ENCODE assay signal across 8 cellular contexts in the genomic region with DNA sequence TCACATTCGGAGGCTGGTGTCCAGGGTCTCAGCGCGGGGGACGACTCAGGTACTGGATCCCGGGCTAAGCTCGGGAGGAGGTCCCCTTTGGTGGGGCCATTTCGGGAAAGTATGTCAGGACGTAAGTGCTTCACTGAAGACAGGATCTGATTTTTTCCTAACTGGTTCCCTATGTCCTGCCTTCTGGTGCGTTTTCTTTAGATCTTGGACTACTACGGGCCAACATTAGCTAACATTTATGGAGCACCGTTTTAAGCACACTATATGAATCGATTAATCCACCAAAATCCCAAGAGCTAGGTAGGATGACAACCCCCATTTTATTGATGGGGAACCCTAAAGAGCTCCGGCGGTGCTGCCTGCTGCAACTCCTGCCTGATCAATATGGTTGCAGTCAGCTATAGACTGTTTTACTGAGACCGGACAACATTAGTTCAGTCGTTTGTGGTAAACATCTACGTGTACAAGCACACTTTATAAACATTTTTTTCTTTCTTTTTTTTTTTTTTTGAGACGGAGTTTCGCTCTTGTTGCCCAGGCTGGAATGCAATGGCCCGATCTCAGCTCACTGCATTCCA. TPM values are rescaled to one million over a fixed set of nuclear protein-coding genes. Genes with fewer than 3 reads are reported as not detected.
DNase-seq lines count a peak whose midpoint lies in the region; ATAC-seq and TF ChIP-seq lines count a peak whose summit lies in the region.

No MANE protein-coding gene starts in this region.

- H3K9ac ChIP-seq in iPS-18a (ENCODE audit: low read length): peak overlapping the region; percentile 98

- no peaks in the 10 kb centered on the region for H3K9me3 ChIP-seq in iPS-18a (ENCODE audit: control insufficient read depth, low read depth, low read length)
- no peaks in the 10 kb centered on the region for H3K9me3 ChIP-seq in stomach

- H3K4me1 Mint-ChIP-seq in activated CD8-positive, alpha-beta T cell treated with anti-CD3 and anti-CD28 coated beads, Interleukin-2, amount 10 ng/mL, durations not matched to agents 7 days and 5 days (ENCODE audit: low read depth): peaks cover 73% of the 10 kb centered on the region

- no peak for TF ChIP-seq POLR2A in stomach (IDR thresholded peaks at IDR 0.05)

- peak overlapping the region; percentile 83 for H3K4me3 ChIP-seq in iPS-18a (ENCODE audit: low read length)
- H3K4me3 ChIP-seq in stomach: peak overlapping the region; percentile 59 to 99 (median 82)

- no peak for TF ChIP-seq EP300 in stomach (IDR thresholded peaks at IDR 0.05)

- H3K27me3 Mint-ChIP-seq in activated CD8-positive, alpha-beta T cell treated with anti-CD3 and anti-CD28 coated beads, Interleukin-2, amount 10 ng/mL, durations not matched to agents 7 days and 5 days (ENCODE audit: low read depth): no peaks in the 10 kb centered on the region

- no peaks in the 10 kb centered on the region for H3K9me3 Mint-ChIP-seq in activated CD8-positive, alpha-beta T cell treated with anti-CD3 and anti-CD28 coated beads, Interleukin-2, amount 10 ng/mL, durations not matched to agents 7 days and 5 days (ENCODE audit: insufficient read depth)

- H3K27ac Mint-ChIP-seq in activated CD8-positive, alpha-beta T cell treated with anti-CD3 and anti-CD28 coated beads, Interleukin-2, amount 10 ng/mL, durations not matched to agents 7 days and 5 days: peak overlapping the region; percentile 98

- CTCF ChIA-PET in activated CD8-positive, alpha-beta T cell treated with anti-CD3 and anti-CD28 coated beads, Interleukin-2, amount 10 ng/mL, durations not matched to agents 7 days and 5 days (lab: Charles Lee): interaction anchor here (0.7 to 5.1 kb wide), 14 partner anchors 16 to 462 kb away, joined by 3 to 58 read pairs (median 4); partner anchors contain the start of genes HNRNPUL2, SLC3A2, TMEM179B and TMEM223

- DNase-seq in H4 (ENCODE audit: low spot score) (peak; percentile 3), stomach (no peak), CD1c-positive myeloid dendritic cell (ENCODE audit: extremely low spot score) (no peak)
- peak; percentile 42 for DNase-seq in activated CD8-positive, alpha-beta T cell treated with anti-CD3 and anti-CD28 coated beads, Interleukin-2, amount 10 ng/mL, durations not matched to agents 7 days and 5 days
- DNase-seq in stimulated activated CD8-positive, alpha-beta memory T cell treated with anti-CD3 and anti-CD28 coated beads, Interleukin-4, amount 100 ng/mL, for 48 hours: no peak
- no peak for DNase-seq in stimulated activated naive CD4-positive, alpha-beta T cell (lab: John Stamatoyannopoulos, UW)

- peak overlapping the region; percentile 91 for H3K27ac ChIP-seq in 22Rv1
- H3K27ac ChIP-seq in iPS-18a (ENCODE audit: low read length): peak overlapping the region; percentile 94
- H3K27ac ChIP-seq in stomach: peak overlapping the region; percentile 60 to 89 (median 79)

- H3K36me3 ChIP-seq in iPS-18a (ENCODE audit: control insufficient read depth, low read depth, low read length) (peaks cover 38% of the 10 kb centered on the region), stomach (peaks cover 29 to 32% (median 31%) of the 10 kb centered on the region in 4 donors)

- peak overlapping the region; percentile 99 for H3K4me3 Mint-ChIP-seq in activated CD8-positive, alpha-beta T cell treated with anti-CD3 and anti-CD28 coated beads, Interleukin-2, amount 10 ng/mL, durations not matched to agents 7 days and 5 days

- intact Hi-C loops in stomach (cut with DNase I; ENCODE audit: low total_unique reads): loop anchor here (10.0 kb wide), 1 partner anchor 62 kb away; the partner anchor contains the start of gene TMEM223

- H3K4me1 ChIP-seq in iPS-18a (ENCODE audit: control insufficient read depth, low read depth, low read length) (peaks cover 12% of the 10 kb centered on the region), stomach (peaks cover 29 to 65% (median 40%) of the 10 kb centered on the region in 4 donors)

- no peak for TF ChIP-seq CTCF in 22Rv1 (IDR thresholded peaks at IDR 0.05)
- TF ChIP-seq CTCF in stomach (IDR thresholded peaks at IDR 0.05): no peak

- H3K36me3 Mint-ChIP-seq in activated CD8-positive, alpha-beta T cell treated with anti-CD3 and anti-CD28 coated beads, Interleukin-2, amount 10 ng/mL, durations not matched to agents 7 days and 5 days (ENCODE audit: low read depth): peaks cover 54% of the 10 kb centered on the region

- 2 to 4% (median 3%) methylated on average over 20 of the region's 20 CpGs for WGBS in stomach, 5 donors

- no peak for ATAC-seq in activated CD8-positive, alpha-beta T cell treated with anti-CD3 and anti-CD28 coated beads, Interleukin-2, amount 10 ng/mL, durations not matched to agents 7 days and 5 days

- POLR2A ChIA-PET in activated CD8-positive, alpha-beta T cell treated with anti-CD3 and anti-CD28 coated beads, Interleukin-2, amount 10 ng/mL, durations not matched to agents 7 days and 5 days (lab: Charles Lee): interaction anchor here (0.8 to 10.5 kb wide), 41 partner anchors 9 to 928 kb away, joined by 3 to 507 read pairs (median 6); partner anchors contain the start of genes B3GAT3, C11orf98, CSKMT and EEF1G

- H3K27me3 ChIP-seq in iPS-18a (ENCODE audit: control insufficient read depth, insufficient read depth, low read length): no peaks in the 10 kb centered on the region
- H3K27me3 ChIP-seq in stomach: no peaks in the 10 kb centered on the region

RNA-seq across cellular contexts. Expression of gene WDR74, which starts 17.0 kb away (rescaled TPM):
- total RNA-seq in H4 (2014; rRNA removed; shearing (Covaris generic)): 60.1 and 63.7 TPM in 2 replicates
- total RNA-seq in activated CD8-positive, alpha-beta T cell treated with anti-CD3 and anti-CD28 coated beads, Interleukin-2, amount 10 ng/mL, durations not matched to agents 7 days and 5 days: 10 to 100 TPM; 66.0 to 66.9 TPM
- 10 to 100 TPM; 27.7 to 57.6 (median 41.2) TPM for total RNA-seq in stomach
- 10 to 100 TPM; 47.2 to 67.9 (median 48.8) TPM for polyA plus RNA-seq in stomach

RNA-seq across cellular contexts. Expression of gene TEX54, which starts 23.8 kb away (rescaled TPM):
- total RNA-seq in H4 (2014; rRNA removed; shearing (Covaris generic)): not detected in 2 replicates
- not detected for total RNA-seq in activated CD8-positive, alpha-beta T cell treated with anti-CD3 and anti-CD28 coated beads, Interleukin-2, amount 10 ng/mL, durations not matched to agents 7 days and 5 days
- not detected for total RNA-seq in stomach
- polyA plus RNA-seq in stomach: not detected

RNA-seq across cellular contexts. Expression of gene SLC3A2, which starts 24.3 kb away (rescaled TPM):
- total RNA-seq in H4 (2014; rRNA removed; shearing (Covaris generic)): 478 and 499 TPM in 2 replicates
- 100 to 1,000 TPM; 190 to 202 TPM for total RNA-seq in activated CD8-positive, alpha-beta T cell treated with anti-CD3 and anti-CD28 coated beads, Interleukin-2, amount 10 ng/mL, durations not matched to agents 7 days and 5 days
- 100 to 1,000 TPM in 4 of 5 donors, 10 to 100 TPM in 1; 70.7 to 255 (median 141) TPM for total RNA-seq in stomach
- 100 to 1,000 TPM in 1 of 3 donors, 10 to 100 TPM in 2; 36.0 to 176 (median 51.6) TPM for polyA plus RNA-seq in stomach

RNA-seq across cellular contexts. Expression of gene STX5, which starts 24.6 kb away (rescaled TPM):
- total RNA-seq in H4 (2014; rRNA removed; shearing (Covaris generic)): 22.3 and 26.3 TPM in 2 replicates
- total RNA-seq in activated CD8-positive, alpha-beta T cell treated with anti-CD3 and anti-CD28 coated beads, Interleukin-2, amount 10 ng/mL, durations not matched to agents 7 days and 5 days: 10 to 100 TPM; 30.4 to 32.7 TPM
- total RNA-seq in stomach: 10 to 100 TPM in 4 of 5 donors, 1 to 10 TPM in 1; 8.2 to 48.1 (median 24.2) TPM
- 10 to 100 TPM; 21.7 to 44.6 (median 29.3) TPM for polyA plus RNA-seq in stomach

RNA-seq across cellular contexts. Expression of gene NXF1, which starts 51.2 kb away (rescaled TPM):
- 25.1 and 31.1 TPM in 2 replicates for total RNA-seq in H4 (2014; rRNA removed; shearing (Covaris generic))
- 100 to 1,000 TPM; 110 to 111 TPM for total RNA-seq in activated CD8-positive, alpha-beta T cell treated with anti-CD3 and anti-CD28 coated beads, Interleukin-2, amount 10 ng/mL, durations not matched to agents 7 days and 5 days
- total RNA-seq in stomach: 10 to 100 TPM; 30.7 to 83.5 (median 56.5) TPM
- polyA plus RNA-seq in stomach: 100 to 1,000 TPM in 1 of 3 donors, 10 to 100 TPM in 2; 23.5 to 138 (median 49.6) TPM

Comparison
In these comparisons a context has a peak if more than half of its experiments do, and no peak if none do; other contexts are left out.
1. DNase-seq: peak in H4 (single experiment) and activated CD8-positive, alpha-beta T cell treated with anti-CD3 and anti-CD28 coated beads, Interleukin-2, amount 10 ng/mL, durations not matched to agents 7 days and 5 days (single experiment); none in stomach (single experiment), CD1c-positive myeloid dendritic cell (single experiment), stimulated activated CD8-positive, alpha-beta memory T cell treated with anti-CD3 and anti-CD28 coated beads, Interleukin-4, amount 100 ng/mL, for 48 hours (single experiment) and stimulated activated naive CD4-positive, alpha-beta T cell (0 of 6).
2. Peak in every context shown above with its lines, with median percentiles within 50 percentile points of each other: H3K27ac ChIP-seq.